Comparison of ENCODE assay signal across 8 cellular contexts in the genomic region with DNA sequence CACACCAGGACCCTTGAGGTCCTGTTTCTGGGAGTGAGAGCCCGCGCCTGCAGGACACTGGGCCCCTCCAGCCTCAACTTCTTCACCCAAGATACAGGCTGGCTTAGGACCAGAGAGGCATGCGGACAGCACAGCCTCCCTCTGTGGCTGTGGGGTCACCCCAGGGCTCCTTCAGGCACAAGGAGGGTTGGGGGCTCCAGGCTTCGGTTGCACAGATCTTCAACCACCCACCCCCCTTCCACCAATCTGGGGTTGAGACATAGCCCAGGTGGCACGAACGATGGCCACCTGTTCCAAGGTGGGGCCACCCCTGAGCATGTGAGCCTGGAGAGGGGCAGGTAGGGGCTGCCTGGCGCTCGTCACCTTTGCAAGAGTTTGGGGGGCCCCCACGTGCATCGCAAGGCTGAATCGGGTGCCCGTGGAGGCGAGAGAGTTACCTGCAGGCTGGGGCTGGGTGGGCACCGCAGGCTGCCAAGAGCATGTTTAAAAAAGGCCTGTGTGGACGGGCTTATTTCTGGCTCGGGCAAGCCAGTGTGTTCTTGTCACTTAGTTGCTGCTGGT. TPM values are rescaled to one million over a fixed set of nuclear protein-coding genes. Genes with fewer than 3 reads are reported as not detected.
A peak's percentile ranks its signal among the peaks of the same experiment; 100 is the strongest.
DNase-seq lines count a peak whose midpoint lies in the region; ATAC-seq and TF ChIP-seq lines count a peak whose summit lies in the region.

No MANE protein-coding gene starts in this region.

- ATAC-seq in body of pancreas: no peak
- no peak for ATAC-seq in upper lobe of left lung (ENCODE audit: low FRiP score in 2 of 2)

- no peaks in the 10 kb centered on the region for H3K9me3 ChIP-seq in body of pancreas
- no peaks in the 10 kb centered on the region for H3K9me3 ChIP-seq in mesenchymal stem cell (ENCODE audit: control insufficient read depth, low read length)
- no peaks in the 10 kb centered on the region for H3K9me3 ChIP-seq in upper lobe of left lung

- no peak overlapping the region for H2AFZ ChIP-seq in mesenchymal stem cell (ENCODE audit: low read depth, low read length)

- intact Hi-C loops in body of pancreas (cut with DNase I): no loop called here
- intact Hi-C loops in posterior vena cava (cut with DNase I): loop anchor here in 1 of 2 donors (5.0 kb wide), 1 partner anchor 170 kb away; no protein-coding TSS in a partner anchor

- 38 to 48% methylated on average over 4 to 16 of the region's 16 CpGs for WGBS in body of pancreas, 2 donors
- 89% methylated on average over 15 of the region's 16 CpGs for WGBS in mesenchymal stem cell
- 68 to 72% methylated on average over 8 to 16 of the region's 16 CpGs for WGBS in upper lobe of left lung, 2 donors

- TF ChIP-seq CTCF in body of pancreas (IDR thresholded peaks at IDR 0.05) (no peak), upper lobe of left lung (IDR thresholded peaks at IDR 0.05) (no peak)

- H2AK5ac ChIP-seq in mesenchymal stem cell (ENCODE audit: low read length, severe bottlenecking): no peak overlapping the region

- H3K27me3 ChIP-seq in body of pancreas: no peaks in the 10 kb centered on the region
- no peaks in the 10 kb centered on the region for H3K27me3 ChIP-seq in mesenchymal stem cell (ENCODE audit: control insufficient read depth in 1 of 2, insufficient read depth in 1 of 2, low read length in 2 of 2)
- no peaks in the 10 kb centered on the region for H3K27me3 ChIP-seq in upper lobe of left lung

- H3K9me3 Mint-ChIP-seq in activated naive CD4-positive, alpha-beta T cell treated with anti-CD3 and anti-CD28 coated beads, Interleukin-2, amount 50 U/mL, for 24 hours: no peaks in the 10 kb centered on the region

- H3K36me3 ChIP-seq in body of pancreas (replicated peaks in 1 of 2; ENCODE audit: insufficient read depth in 1 of 2, low read depth in 2 of 2) (no peaks in the 10 kb centered on the region), mesenchymal stem cell (ENCODE audit: control insufficient read depth in 1 of 2, insufficient read depth in 2 of 2, low read depth in 1 of 2, low read length in 2 of 2) (peaks cover 4 to 35% of the 10 kb centered on the region in 2 experiments), upper lobe of left lung (peaks cover 0 to under 1% (median 0%) of the 10 kb centered on the region in 4 donors)

- H3K4me1 Mint-ChIP-seq in activated naive CD4-positive, alpha-beta T cell treated with anti-CD3 and anti-CD28 coated beads, Interleukin-2, amount 50 U/mL, for 24 hours: peaks cover 44% of the 10 kb centered on the region

- no peaks in the 10 kb centered on the region for H3K27me3 Mint-ChIP-seq in activated naive CD4-positive, alpha-beta T cell treated with anti-CD3 and anti-CD28 coated beads, Interleukin-2, amount 50 U/mL, for 24 hours

- H3K27ac ChIP-seq in body of pancreas (peak overlapping the region in 2 of 4 donors; percentile 57 to 72), mesenchymal stem cell (ENCODE audit: low read length, poor library complexity, severe bottlenecking) (no peak overlapping the region), upper lobe of left lung (peak overlapping the region in 2 of 4 donors; percentile 75 to 92)

- no peak overlapping the region for H3K18ac ChIP-seq in mesenchymal stem cell (ENCODE audit: low read depth in 1 of 2, low read length in 2 of 2)

- H3K9ac ChIP-seq in mesenchymal stem cell (ENCODE audit: low read length): peak overlapping the region; percentile 84

- no peak overlapping the region for H4K91ac ChIP-seq in mesenchymal stem cell (ENCODE audit: low read length)

- H3K4me3 Mint-ChIP-seq in activated naive CD4-positive, alpha-beta T cell treated with anti-CD3 and anti-CD28 coated beads, Interleukin-2, amount 50 U/mL, for 24 hours: peak overlapping the region; percentile 77

- DNase-seq in activated naive CD4-positive, alpha-beta T cell (lab: John Stamatoyannopoulos, UW): no peak
- DNase-seq in body of pancreas: no peak
- no peak for DNase-seq in mesenchymal stem cell
- DNase-seq in upper lobe of left lung: peak in 1 of 2 donors; percentile 58
- no peak for DNase-seq in HuH-7 (ENCODE audit: low spot score)
- no peak for DNase-seq in HuH-7.5 (ENCODE audit: low spot score)
- no peak for DNase-seq in posterior vena cava (ENCODE audit: low spot score)

- no peak overlapping the region for H2BK5ac ChIP-seq in mesenchymal stem cell (ENCODE audit: low read depth, low read length, poor library complexity, severe bottlenecking)

- H3K36me3 Mint-ChIP-seq in activated naive CD4-positive, alpha-beta T cell treated with anti-CD3 and anti-CD28 coated beads, Interleukin-2, amount 50 U/mL, for 24 hours: no peaks in the 10 kb centered on the region

- H3K4ac ChIP-seq in mesenchymal stem cell (ENCODE audit: low read depth in 1 of 2, low read length in 2 of 2): peak overlapping the region in 1 of 2 experiments; percentile 49

- peak overlapping the region; percentile 45 for H3K4me2 ChIP-seq in mesenchymal stem cell (ENCODE audit: low read length, poor library complexity, severe bottlenecking)

- H3K79me1 ChIP-seq in mesenchymal stem cell (replicated peaks; ENCODE audit: low read length, poor library complexity, severe bottlenecking): peaks cover 19% of the 10 kb centered on the region

- peaks cover 51% of the 10 kb centered on the region for H3K4me1 ChIP-seq in body of pancreas
- H3K4me1 ChIP-seq in mesenchymal stem cell (ENCODE audit: control insufficient read depth, insufficient read depth, low read depth, low read length): peaks cover 52% of the 10 kb centered on the region
- H3K4me1 ChIP-seq in upper lobe of left lung: peaks cover 42 to 69% (median 48%) of the 10 kb centered on the region in 4 donors

- peak overlapping the region; percentile 23 for H3K27ac Mint-ChIP-seq in activated naive CD4-positive, alpha-beta T cell treated with anti-CD3 and anti-CD28 coated beads, Interleukin-2, amount 50 U/mL, for 24 hours

- TF ChIP-seq EP300 in upper lobe of left lung (IDR thresholded peaks at IDR 0.05): no peak

- H2BK120ac ChIP-seq in mesenchymal stem cell (ENCODE audit: low read depth, low read length): no peak overlapping the region

- peak overlapping the region in 1 of 2 experiments; percentile 12 for H2BK12ac ChIP-seq in mesenchymal stem cell (ENCODE audit: low read length in 2 of 2)

- H3K4me3 ChIP-seq in body of pancreas: peak overlapping the region; percentile 14 to 40
- peak overlapping the region; percentile 92 to 93 for H3K4me3 ChIP-seq in mesenchymal stem cell (ENCODE audit: insufficient read depth in 1 of 2, low read depth in 1 of 2, low read length in 2 of 2)
- peak overlapping the region; percentile 80 to 97 (median 95) for H3K4me3 ChIP-seq in upper lobe of left lung

- H2BK15ac ChIP-seq in mesenchymal stem cell (ENCODE audit: low read depth, poor library complexity, severe bottlenecking): no peak overlapping the region

- H4K8ac ChIP-seq in mesenchymal stem cell (ENCODE audit: low read length): peak overlapping the region; percentile 28

- H3K14ac ChIP-seq in mesenchymal stem cell (ENCODE audit: low read length in 2 of 2): peak overlapping the region in 1 of 2 experiments; percentile 19

- no peak overlapping the region for H3K23ac ChIP-seq in mesenchymal stem cell (ENCODE audit: low read length in 2 of 2)

- TF ChIP-seq POLR2A in body of pancreas (IDR thresholded peaks at IDR 0.05): no peak
- no peak for TF ChIP-seq POLR2A in upper lobe of left lung (IDR thresholded peaks at IDR 0.05)

RNA-seq across cellular contexts. Expression of gene ZDHHC8, which starts 1.2 kb away (rescaled TPM):
- total RNA-seq in body of pancreas: 10 to 100 TPM; 20.0 to 21.4 TPM
- polyA plus RNA-seq in mesenchymal stem cell (2013, experiment 1 of 2): 53.0 TPM
- 50.1 TPM for polyA plus RNA-seq in mesenchymal stem cell (2013, experiment 2 of 2)
- 10 to 100 TPM; 19.5 to 87.1 (median 63.9) TPM for total RNA-seq in upper lobe of left lung
- total RNA-seq in posterior vena cava: 10 to 100 TPM; 45.6 to 46.3 TPM

RNA-seq across cellular contexts. Expression of gene TRMT2A, which starts 15.7 kb away (rescaled TPM):
- 10 to 100 TPM; 76.8 to 98.6 TPM for total RNA-seq in body of pancreas
- 20.4 TPM for polyA plus RNA-seq in mesenchymal stem cell (2013, experiment 1 of 2)
- polyA plus RNA-seq in mesenchymal stem cell (2013, experiment 2 of 2): 22.5 TPM
- total RNA-seq in upper lobe of left lung: 100 to 1,000 TPM in 1 of 6 donors, 10 to 100 TPM in 5; 30.3 to 146 (median 61.9) TPM
- 10 to 100 TPM; 25.7 to 37.7 TPM for total RNA-seq in posterior vena cava

RNA-seq across cellular contexts. Expression of gene RANBP1, which starts 16.9 kb away (rescaled TPM):
- 100 to 1,000 TPM in 1 of 2 donors, 10 to 100 TPM in 1; 69.3 to 134 TPM for total RNA-seq in body of pancreas
- polyA plus RNA-seq in mesenchymal stem cell (2013, experiment 1 of 2): 126 TPM
- 125 TPM for polyA plus RNA-seq in mesenchymal stem cell (2013, experiment 2 of 2)
- total RNA-seq in upper lobe of left lung: 100 to 1,000 TPM in 2 of 6 donors, 10 to 100 TPM in 4; 55.3 to 154 (median 87.8) TPM
- 10 to 100 TPM; 57.0 to 61.6 TPM for total RNA-seq in posterior vena cava

RNA-seq across cellular contexts. Expression of gene CCDC188, which starts 18.1 kb away (rescaled TPM):
- total RNA-seq in body of pancreas: not detected
- not detected for polyA plus RNA-seq in mesenchymal stem cell (2013, experiment 1 of 2)
- not detected for polyA plus RNA-seq in mesenchymal stem cell (2013, experiment 2 of 2)
- total RNA-seq in upper lobe of left lung: 1 to 10 TPM in 3 of 6 donors, under 1 TPM in 3; 0.46 to 2.1 (median 1.2) TPM
- total RNA-seq in posterior vena cava: 1 to 10 TPM in 1 of 2 donors, under 1 TPM in 1; 1.00 to 2.5 TPM

RNA-seq across cellular contexts. Expression of gene DGCR8, which starts 52.7 kb away (rescaled TPM):
- total RNA-seq in body of pancreas: 10 to 100 TPM; 25.7 to 53.4 TPM
- 11.9 TPM for polyA plus RNA-seq in mesenchymal stem cell (2013, experiment 1 of 2)
- polyA plus RNA-seq in mesenchymal stem cell (2013, experiment 2 of 2): 11.1 TPM
- total RNA-seq in upper lobe of left lung: 10 to 100 TPM; 27.7 to 95.3 (median 33.1) TPM
- total RNA-seq in posterior vena cava: 10 to 100 TPM; 24.3 to 25.2 TPM

Comparison
In these comparisons a context has a peak if more than half of its experiments do, and no peak if none do; other contexts are left out.
1. H3K4me3 ChIP-seq: peak in every context shown above with its lines; median percentile 95 in upper lobe of left lung; 92 in mesenchymal stem cell; 27 in body of pancreas.